ENCODE assay signal across 10 cellular contexts in the genomic region with DNA sequence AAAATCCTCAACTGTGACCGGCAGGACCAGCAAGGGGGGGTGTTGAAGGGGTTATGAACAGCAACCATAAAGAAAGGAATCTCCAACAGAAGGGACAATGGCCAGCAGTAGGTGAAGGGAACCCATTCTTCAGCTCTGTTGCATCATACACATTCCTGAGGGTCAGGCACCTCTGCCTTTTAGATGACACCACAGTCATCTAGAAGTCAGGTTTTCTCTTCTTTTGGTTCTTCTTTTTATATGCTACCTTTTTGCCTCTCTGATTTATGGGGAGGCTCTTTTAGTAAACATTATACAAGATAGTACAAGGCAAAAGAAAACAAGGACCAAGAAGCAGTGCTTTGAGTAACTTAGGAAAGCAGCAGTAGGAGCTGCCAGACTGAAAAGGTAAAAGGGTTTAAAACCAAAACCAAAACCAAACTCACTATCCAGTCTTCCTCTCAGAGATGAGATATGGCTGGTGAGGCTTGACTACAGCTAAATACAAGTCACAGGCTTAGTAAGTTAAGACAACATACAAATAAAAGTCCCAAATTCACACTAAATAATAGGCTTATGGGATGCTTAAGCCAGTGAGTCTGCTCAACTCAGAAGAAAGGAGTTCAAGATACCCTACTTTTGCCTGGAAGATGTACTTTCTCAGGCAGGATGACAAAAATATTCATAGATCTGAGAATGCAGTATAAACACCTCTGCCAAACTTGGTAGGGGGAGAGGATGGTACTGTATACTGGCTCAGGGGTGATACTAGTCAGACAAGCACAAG. TPM values are rescaled to one million over a fixed set of nuclear protein-coding genes. Genes with fewer than 3 reads are reported as not detected.
DNase-seq lines count a peak whose midpoint lies in the region; ATAC-seq and TF ChIP-seq lines count a peak whose summit lies in the region.
"Had no signal": no experiment of that assay in that cellular context is flagged by ENCODE, and none has a peak within 500 bp of the region (broad histone marks: within the 10 kb centered on the region; RNA-seq: fewer than 3 reads in every experiment).

No MANE protein-coding gene starts in this region.

- TF ChIP-seq CTCF in GM10248 (IDR thresholded peaks at IDR 0.05; ENCODE audit: control extremely low read depth, extremely low read depth, low read depth, missing control alignments) = no peak

- H3K4ac ChIP-seq in trophoblast cell (ENCODE audit: low read depth, low read length) = no peak overlapping the region

- H2BK5ac ChIP-seq in trophoblast cell (ENCODE audit: low read depth, low read length, poor library complexity) = no peak overlapping the region

- H3K18ac ChIP-seq in trophoblast cell (ENCODE audit: low read length) = no peak overlapping the region

- no peaks in the 10 kb centered on the region for H3K27me3 ChIP-seq in effector memory CD4-positive, alpha-beta T cell (replicated peaks; ENCODE audit: control insufficient read depth, insufficient read depth, low read length, poor library complexity, severe bottlenecking)
- H3K27me3 ChIP-seq in trophoblast cell (ENCODE audit: insufficient read depth, low read length) = no peaks in the 10 kb centered on the region

- WGBS in trophoblast cell (ENCODE audit: extremely low coverage, insufficient coverage, insufficient read length) = no CpG with 5 or more reads among the region's 1 CpG

- H3K36me3 ChIP-seq in effector memory CD4-positive, alpha-beta T cell (ENCODE audit: control insufficient read depth, insufficient read depth, low read length) = peaks cover 10% of the 10 kb centered on the region
- peaks cover 2 to 21% of the 10 kb centered on the region in 2 experiments for H3K36me3 ChIP-seq in trophoblast cell (ENCODE audit: control insufficient read depth in 1 of 2, insufficient read depth in 2 of 2, low read length in 2 of 2)

- no peaks in the 10 kb centered on the region for H3K9me3 ChIP-seq in effector memory CD4-positive, alpha-beta T cell (ENCODE audit: control insufficient read depth, low read length)
- H3K9me3 ChIP-seq in trophoblast cell (ENCODE audit: insufficient read depth, low read depth, low read length) = no peaks in the 10 kb centered on the region

- peak; percentile 67 for ATAC-seq in GM19397 (IDR thresholded peaks at IDR 0.05; ENCODE audit: unreplicated experiment)
- peak; percentile 55 for ATAC-seq in HG03378 (IDR thresholded peaks at IDR 0.05; ENCODE audit: unreplicated experiment)

- no peak overlapping the region for H3K14ac ChIP-seq in trophoblast cell (ENCODE audit: low read length)

- no peak overlapping the region for H2AFZ ChIP-seq in trophoblast cell (ENCODE audit: insufficient read depth, low read length, poor library complexity)

- DNase-seq in GM10248 (ENCODE audit: extremely low spot score) (peak; percentile 38), trophoblast cell (no peak), germinal center (ENCODE audit: low spot score) (no peak)
- no peak for DNase-seq in effector memory CD4-positive, alpha-beta T cell
- no peak for DNase-seq in activated CD8-positive, alpha-beta memory T cell treated with anti-CD3 and anti-CD28 coated beads, Interleukin-2, amount 50 U/mL, for 48 hours
- no peak for DNase-seq in activated CD4-positive, alpha-beta T cell treated with anti-CD3 and anti-CD28 coated beads for 1 hour
- DNase-seq: HFFc6, NCI-H446 had no signal

- H3K23ac ChIP-seq in trophoblast cell (ENCODE audit: low read length) = no peak overlapping the region

- H3K27ac ChIP-seq in effector memory CD4-positive, alpha-beta T cell (ENCODE audit: insufficient read depth, low read length, poor library complexity, severe bottlenecking) = peak overlapping the region; percentile 58
- no peak overlapping the region for H3K27ac ChIP-seq in trophoblast cell (ENCODE audit: low read depth, low read length)

- H2BK120ac ChIP-seq in trophoblast cell (ENCODE audit: insufficient read depth, low read length, poor library complexity) = no peak overlapping the region

- no peak overlapping the region for H4K12ac ChIP-seq in trophoblast cell (ENCODE audit: low read depth, low read length)

- no peak overlapping the region for H4K8ac ChIP-seq in trophoblast cell (ENCODE audit: low read depth, low read length)

- peaks cover 5% of the 10 kb centered on the region for H3K4me1 ChIP-seq in effector memory CD4-positive, alpha-beta T cell (ENCODE audit: control insufficient read depth, insufficient read depth, low read length, poor library complexity, severe bottlenecking)
- peaks cover 0 to 3% of the 10 kb centered on the region in 2 experiments for H3K4me1 ChIP-seq in trophoblast cell (ENCODE audit: control insufficient read depth in 1 of 2, insufficient read depth in 2 of 2, low read length in 2 of 2)

- no peaks in the 10 kb centered on the region for H3K79me1 ChIP-seq in trophoblast cell (ENCODE audit: low read length)

- no peak overlapping the region for H2AK5ac ChIP-seq in trophoblast cell (ENCODE audit: low read length)

- H3K4me2 ChIP-seq in trophoblast cell (ENCODE audit: low read length) = no peak overlapping the region

- no peaks in the 10 kb centered on the region for H3K79me2 ChIP-seq in trophoblast cell (ENCODE audit: control insufficient read depth, insufficient read depth, low read length, poor library complexity)

- H3K4me3 ChIP-seq in effector memory CD4-positive, alpha-beta T cell (ENCODE audit: insufficient read depth, low read depth, low read length, poor library complexity, severe bottlenecking) = peak overlapping the region; percentile 9
- H3K4me3 ChIP-seq in trophoblast cell (ENCODE audit: low read depth, low read length) = no peak overlapping the region

- POLR2A ChIA-PET in GM10248 (lab: Yijun Ruan, JAX) = no interaction called here

- no peak overlapping the region for H2BK12ac ChIP-seq in trophoblast cell (ENCODE audit: low read length)

- CTCF ChIA-PET in GM10248 (lab: Yijun Ruan, JAX) = interaction anchor here (1.1 to 3.2 kb wide), 4 partner anchors 9 to 49 kb away, joined by 3 to 10 read pairs (median 6); no protein-coding TSS in a partner anchor

- H3K9ac ChIP-seq in trophoblast cell (ENCODE audit: low read length) = no peak overlapping the region

- H4K91ac ChIP-seq in trophoblast cell (ENCODE audit: low read depth, low read length) = no peak overlapping the region

RNA-seq across cellular contexts. Expression of a gene that starts 4.1 kb away (rescaled TPM):
- not detected in 2 replicates for polyA plus RNA-seq in trophoblast cell (2013)

RNA-seq across cellular contexts. Expression of a gene that starts 7.6 kb away (rescaled TPM):
- polyA plus RNA-seq in trophoblast cell (2013) = 21.9 and 23.3 TPM in 2 replicates

RNA-seq across cellular contexts. Expression of a gene that starts 43.2 kb away (rescaled TPM):
- polyA plus RNA-seq in trophoblast cell (2013) = 66.1 and 67.6 TPM in 2 replicates

RNA-seq across cellular contexts. Expression of a gene that starts 59.1 kb away (rescaled TPM):
- polyA plus RNA-seq in trophoblast cell (2013) = 2.4 and 2.6 TPM in 2 replicates
